ENCODE assay signal across 9 cellular contexts in the genomic region with DNA sequence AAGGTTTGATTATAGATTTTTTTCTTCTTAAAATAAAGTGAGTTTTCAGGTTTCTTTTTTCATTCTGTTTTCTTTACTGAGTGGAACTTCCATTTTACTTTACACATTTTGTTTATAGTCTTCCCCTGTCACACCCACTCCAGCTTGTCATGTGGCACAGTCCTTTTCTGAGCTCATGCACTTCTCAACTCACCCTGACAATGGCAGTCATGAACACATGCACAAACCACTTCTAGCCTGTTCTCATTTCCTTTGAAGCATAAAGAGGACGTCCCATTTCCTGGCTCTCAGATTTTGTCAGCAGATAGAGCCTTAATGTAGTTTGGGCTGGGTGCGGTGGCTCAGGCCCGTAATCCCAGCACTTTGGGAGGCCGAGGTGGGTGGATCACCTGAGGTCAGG.
A peak's percentile ranks its signal among the peaks of the same experiment; 100 is the strongest.
DNase-seq lines count a peak whose midpoint lies in the region; ATAC-seq and TF ChIP-seq lines count a peak whose summit lies in the region.
"Had no signal": no experiment of that assay in that cellular context is flagged by ENCODE, and none has a peak within 500 bp of the region (broad histone marks: within the 10 kb centered on the region; RNA-seq: fewer than 3 reads in every experiment).

No MANE protein-coding gene starts in this region.

- no peak overlapping the region for H3K4me3 Mint-ChIP-seq in stimulated activated naive CD8-positive, alpha-beta T cell treated with anti-CD3 and anti-CD28 coated beads, Interleukin-15, amount 100 ng/mL, for 72 hours
- no peak overlapping the region for H3K4me3 Mint-ChIP-seq in activated T-helper 17 cell treated with anti-CD3 and anti-CD28 coated beads, Interleukin-2, amount 50 U/mL, for 72 hours

- no peaks in the 10 kb centered on the region for H3K9me3 ChIP-seq in SK-N-SH
- H3K9me3 ChIP-seq: lower lobe of right lung had no signal

- POLR2A ChIA-PET in SK-N-SH (lab: Yijun Ruan, JAX) = no interaction called here

- peaks cover 4% of the 10 kb centered on the region for H3K36me3 Mint-ChIP-seq in activated T-helper 17 cell treated with anti-CD3 and anti-CD28 coated beads, Interleukin-2, amount 50 U/mL, for 72 hours (ENCODE audit: low read depth)

- 24% methylated on average over 4 of the region's 4 CpGs for WGBS in SK-N-SH (ENCODE audit: low lambda C conversion rate)

- no peaks in the 10 kb centered on the region for H3K27me3 ChIP-seq in SK-N-SH (ENCODE audit: insufficient read depth)

- H3K9me2 ChIP-seq in SK-N-SH = no peaks in the 10 kb centered on the region

- no peaks in the 10 kb centered on the region for H3F3A ChIP-seq in SK-N-SH (replicated peaks; ENCODE audit: insufficient read depth)

- peak in 1 of 2 donors; percentile 66 for DNase-seq in stimulated activated naive CD8-positive, alpha-beta T cell treated with anti-CD3 and anti-CD28 coated beads, Interleukin-15, amount 100 ng/mL, for 72 hours
- DNase-seq in stimulated activated naive CD8-positive, alpha-beta T cell treated with anti-CD3 and anti-CD28 coated beads, Interleukin-15, Interleukin-2, amounts not matched to agents 100 U/mL and 50 U/mL, for 24 hours = no peak
- peak; percentile 64 for DNase-seq in KG1 (lab: John Stamatoyannopoulos, UW)
- no peak for DNase-seq in SK-N-SH
- DNase-seq: lower lobe of right lung had no signal

- TF ChIP-seq EP300 in SK-N-SH (IDR thresholded peaks at IDR 0.05; ENCODE audit: borderline replicate concordance in 1 of 2, low read depth in 1 of 2, low read length in 1 of 2) = no peak

- H3K4me1 ChIP-seq in SK-N-SH (ENCODE audit: control insufficient read depth in 1 of 2, insufficient read depth in 2 of 2, low read depth in 1 of 2, low read length in 1 of 2) = no peaks in the 10 kb centered on the region; a peak in 1 of 4 replicates

- H3K79me2 ChIP-seq in SK-N-SH (ENCODE audit: insufficient read depth) = no peaks in the 10 kb centered on the region; the same call in 1 of the 2 replicates

- H3K9me3 Mint-ChIP-seq in stimulated activated naive CD8-positive, alpha-beta T cell treated with anti-CD3 and anti-CD28 coated beads, Interleukin-15, amount 100 ng/mL, for 72 hours = no peaks in the 10 kb centered on the region
- no peaks in the 10 kb centered on the region for H3K9me3 Mint-ChIP-seq in activated T-helper 17 cell treated with anti-CD3 and anti-CD28 coated beads, Interleukin-2, amount 50 U/mL, for 72 hours

- TF ChIP-seq CTCF in SK-N-SH (IDR thresholded peaks at IDR 0.05) = no peak

- ATAC-seq in stimulated activated naive CD8-positive, alpha-beta T cell treated with anti-CD3 and anti-CD28 coated beads, Interleukin-15, amount 100 ng/mL, for 72 hours = peak; percentile 87
- ATAC-seq in stimulated activated naive CD8-positive, alpha-beta T cell treated with anti-CD3 and anti-CD28 coated beads, Interleukin-15, Interleukin-2, amounts not matched to agents 100 U/mL and 50 U/mL, for 24 hours = no peak
- ATAC-seq in activated T-helper 17 cell treated with anti-CD3 and anti-CD28 coated beads, Interleukin-2, amount 50 U/mL, for 72 hours (replicated peaks) = peak; percentile 85
- ATAC-seq in HG02588 (IDR thresholded peaks at IDR 0.05; ENCODE audit: unreplicated experiment) = no peak
- no peak for ATAC-seq in SK-N-SH treated with all-trans-retinoic acid at 6 μM for 48 hours
- ATAC-seq in HG03571 (IDR thresholded peaks at IDR 0.05; ENCODE audit: unreplicated experiment) = no peak

- H3K27me3 Mint-ChIP-seq in stimulated activated naive CD8-positive, alpha-beta T cell treated with anti-CD3 and anti-CD28 coated beads, Interleukin-15, amount 100 ng/mL, for 72 hours = no peaks in the 10 kb centered on the region
- H3K27me3 Mint-ChIP-seq in activated T-helper 17 cell treated with anti-CD3 and anti-CD28 coated beads, Interleukin-2, amount 50 U/mL, for 72 hours = no peaks in the 10 kb centered on the region

- no peaks in the 10 kb centered on the region for H4K20me1 ChIP-seq in SK-N-SH (ENCODE audit: insufficient read depth)

- CTCF ChIA-PET in SK-N-SH (lab: Yijun Ruan, JAX) = interaction anchor here (1.2 to 5.1 kb wide), 4 partner anchors 11 to 244 kb away, joined by 3 to 30 read pairs (median 5); a partner anchor contains a TSS

- H3K4me3 ChIP-seq in SK-N-SH (ENCODE audit: low read depth in 2 of 2, low read length in 1 of 2) = no peak overlapping the region
- H3K4me3 ChIP-seq: lower lobe of right lung had no signal

- H3K36me3 ChIP-seq in SK-N-SH (replicated peaks in 1 of 2; ENCODE audit: control insufficient read depth in 1 of 2, insufficient read depth in 2 of 2, low read length in 1 of 2) = no peaks in the 10 kb centered on the region
- H3K36me3 ChIP-seq: lower lobe of right lung had no signal

- H3K4me2 ChIP-seq in SK-N-SH = no peak overlapping the region

- no peak overlapping the region for H3K27ac ChIP-seq in SK-N-SH (ENCODE audit: low read depth in 2 of 2, low read length in 1 of 2)
- H3K27ac ChIP-seq: lower lobe of right lung had no signal

- peaks cover 11% of the 10 kb centered on the region for H3K4me1 Mint-ChIP-seq in stimulated activated naive CD8-positive, alpha-beta T cell treated with anti-CD3 and anti-CD28 coated beads, Interleukin-15, amount 100 ng/mL, for 72 hours
- H3K4me1 Mint-ChIP-seq in activated T-helper 17 cell treated with anti-CD3 and anti-CD28 coated beads, Interleukin-2, amount 50 U/mL, for 72 hours = no peaks in the 10 kb centered on the region

- no peak overlapping the region for H3K27ac Mint-ChIP-seq in stimulated activated naive CD8-positive, alpha-beta T cell treated with anti-CD3 and anti-CD28 coated beads, Interleukin-15, amount 100 ng/mL, for 72 hours
- no peak overlapping the region for H3K27ac Mint-ChIP-seq in activated T-helper 17 cell treated with anti-CD3 and anti-CD28 coated beads, Interleukin-2, amount 50 U/mL, for 72 hours

- no peak overlapping the region for H2AFZ ChIP-seq in SK-N-SH (ENCODE audit: low read depth)

- no peak for TF ChIP-seq RAD21 in SK-N-SH (IDR thresholded peaks at IDR 0.05; ENCODE audit: low read length)

- H3K9ac ChIP-seq in SK-N-SH = no peak overlapping the region

TF ChIP-seq in SK-N-SH treated with all-trans-retinoic acid at 6 μM for 48 hours, 23 proteins besides CTCF, POLR2A, EP300 and RAD21:
- TF ChIP-seq ZNF70 (CRISPR knock-in tag; IDR thresholded peaks at IDR 0.05) (no peak), SNAI2 (CRISPR knock-in tag; IDR thresholded peaks at IDR 0.05) (no peak), ZNF8 (CRISPR knock-in tag; IDR thresholded peaks at IDR 0.05) (no peak), CSDC2 (CRISPR knock-in tag; IDR thresholded peaks at IDR 0.05) (no peak), ISL1 (CRISPR knock-in tag; IDR thresholded peaks at IDR 0.05) (no peak)

TF ChIP-seq in SK-N-SH, 30 proteins besides CTCF, POLR2A, EP300 and RAD21 (continues in another document):
- TF ChIP-seq RCOR1 (IDR thresholded peaks at IDR 0.05; ENCODE audit: low read length) (no peak), YY1 (IDR thresholded peaks at IDR 0.05; ENCODE audit: low read depth) (no peak), NRF1 (IDR thresholded peaks at IDR 0.05; ENCODE audit: low read depth, low read length) (no peak), SIN3A (IDR thresholded peaks at IDR 0.05; ENCODE audit: borderline replicate concordance, low read depth, low read length) (no peak), POLR2AphosphoS5 (IDR thresholded peaks at IDR 0.05; ENCODE audit: low read depth, low read length) (no peak), SMC3 (IDR thresholded peaks at IDR 0.05; ENCODE audit: low read depth, low read length) (no peak), JUND (IDR thresholded peaks at IDR 0.05) (no peak), RXRA (IDR thresholded peaks at IDR 0.05; ENCODE audit: borderline replicate concordance, low read depth) (no peak), FOSL2 (IDR thresholded peaks at IDR 0.05; ENCODE audit: borderline replicate concordance, low read depth) (no peak)
- TF ChIP-seq, protein P1, sequence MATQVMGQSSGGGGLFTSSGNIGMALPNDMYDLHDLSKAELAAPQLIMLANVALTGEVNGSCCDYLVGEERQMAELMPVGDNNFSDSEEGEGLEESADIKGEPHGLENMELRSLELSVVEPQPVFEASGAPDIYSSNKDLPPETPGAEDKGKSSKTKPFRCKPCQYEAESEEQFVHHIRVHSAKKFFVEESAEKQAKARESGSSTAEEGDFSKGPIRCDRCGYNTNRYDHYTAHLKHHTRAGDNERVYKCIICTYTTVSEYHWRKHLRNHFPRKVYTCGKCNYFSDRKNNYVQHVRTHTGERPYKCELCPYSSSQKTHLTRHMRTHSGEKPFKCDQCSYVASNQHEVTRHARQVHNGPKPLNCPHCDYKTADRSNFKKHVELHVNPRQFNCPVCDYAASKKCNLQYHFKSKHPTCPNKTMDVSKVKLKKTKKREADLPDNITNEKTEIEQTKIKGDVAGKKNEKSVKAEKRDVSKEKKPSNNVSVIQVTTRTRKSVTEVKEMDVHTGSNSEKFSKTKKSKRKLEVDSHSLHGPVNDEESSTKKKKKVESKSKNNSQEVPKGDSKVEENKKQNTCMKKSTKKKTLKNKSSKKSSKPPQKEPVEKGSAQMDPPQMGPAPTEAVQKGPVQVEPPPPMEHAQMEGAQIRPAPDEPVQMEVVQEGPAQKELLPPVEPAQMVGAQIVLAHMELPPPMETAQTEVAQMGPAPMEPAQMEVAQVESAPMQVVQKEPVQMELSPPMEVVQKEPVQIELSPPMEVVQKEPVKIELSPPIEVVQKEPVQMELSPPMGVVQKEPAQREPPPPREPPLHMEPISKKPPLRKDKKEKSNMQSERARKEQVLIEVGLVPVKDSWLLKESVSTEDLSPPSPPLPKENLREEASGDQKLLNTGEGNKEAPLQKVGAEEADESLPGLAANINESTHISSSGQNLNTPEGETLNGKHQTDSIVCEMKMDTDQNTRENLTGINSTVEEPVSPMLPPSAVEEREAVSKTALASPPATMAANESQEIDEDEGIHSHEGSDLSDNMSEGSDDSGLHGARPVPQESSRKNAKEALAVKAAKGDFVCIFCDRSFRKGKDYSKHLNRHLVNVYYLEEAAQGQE (IDR thresholded peaks at IDR 0.05; ENCODE audit: low read depth, low read length) = no peak
- TF ChIP-seq, protein P2, sequence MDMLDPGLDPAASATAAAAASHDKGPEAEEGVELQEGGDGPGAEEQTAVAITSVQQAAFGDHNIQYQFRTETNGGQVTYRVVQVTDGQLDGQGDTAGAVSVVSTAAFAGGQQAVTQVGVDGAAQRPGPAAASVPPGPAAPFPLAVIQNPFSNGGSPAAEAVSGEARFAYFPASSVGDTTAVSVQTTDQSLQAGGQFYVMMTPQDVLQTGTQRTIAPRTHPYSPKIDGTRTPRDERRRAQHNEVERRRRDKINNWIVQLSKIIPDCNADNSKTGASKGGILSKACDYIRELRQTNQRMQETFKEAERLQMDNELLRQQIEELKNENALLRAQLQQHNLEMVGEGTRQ (IDR thresholded peaks at IDR 0.05; ENCODE audit: borderline replicate concordance, low read depth, low read length) = no peak
- TF ChIP-seq, protein P3, sequence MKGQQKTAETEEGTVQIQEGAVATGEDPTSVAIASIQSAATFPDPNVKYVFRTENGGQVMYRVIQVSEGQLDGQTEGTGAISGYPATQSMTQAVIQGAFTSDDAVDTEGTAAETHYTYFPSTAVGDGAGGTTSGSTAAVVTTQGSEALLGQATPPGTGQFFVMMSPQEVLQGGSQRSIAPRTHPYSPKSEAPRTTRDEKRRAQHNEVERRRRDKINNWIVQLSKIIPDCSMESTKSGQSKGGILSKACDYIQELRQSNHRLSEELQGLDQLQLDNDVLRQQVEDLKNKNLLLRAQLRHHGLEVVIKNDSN (IDR thresholded peaks at IDR 0.05; ENCODE audit: borderline replicate concordance, low read depth) = no peak

Comparison
In these comparisons a context has a peak if more than half of its experiments do, and no peak if none do; other contexts are left out.
1. ATAC-seq: peak in stimulated activated naive CD8-positive, alpha-beta T cell treated with anti-CD3 and anti-CD28 coated beads, Interleukin-15, amount 100 ng/mL, for 72 hours (single experiment) and activated T-helper 17 cell treated with anti-CD3 and anti-CD28 coated beads, Interleukin-2, amount 50 U/mL, for 72 hours (single experiment); none in stimulated activated naive CD8-positive, alpha-beta T cell treated with anti-CD3 and anti-CD28 coated beads, Interleukin-15, Interleukin-2, amounts not matched to agents 100 U/mL and 50 U/mL, for 24 hours (single experiment), HG02588 (single experiment), SK-N-SH treated with all-trans-retinoic acid at 6 μM for 48 hours (single experiment) and HG03571 (single experiment).